19 cellular contexts compared by ENCODE assay signal in genomic region chr1:23601968-23602876, GRCh38. TPM values are rescaled to one million over a fixed set of nuclear protein-coding genes. Genes with fewer than 3 reads are reported as not detected.
DNase-seq lines count a peak whose midpoint lies in the region; ATAC-seq lines count a peak whose summit lies in the region.
"Had no signal": no experiment of that assay in that cellular context is flagged by ENCODE, and none has a peak within 500 bp of the region (broad histone marks: within the 10 kb centered on the region; RNA-seq: fewer than 3 reads in every experiment).

No MANE protein-coding gene starts in this region.

- peak overlapping the region; percentile 59 for H2AK5ac ChIP-seq in trophoblast cell (ENCODE audit: low read length)

- H2AFZ ChIP-seq in trophoblast cell (ENCODE audit: insufficient read depth, low read length, poor library complexity), result no peak overlapping the region

- peak; percentile 21 to 29 for ATAC-seq in activated naive CD4-positive, alpha-beta T cell treated with anti-CD3 and anti-CD28 coated beads, Interleukin-2, amount 50 U/mL, for 72 hours
- ATAC-seq: A549, PC-3 had no signal

- no peaks in the 10 kb centered on the region for H3K9me3 Mint-ChIP-seq in activated CD4-positive, alpha-beta T cell treated with anti-CD3 and anti-CD28 coated beads, Interleukin-2, amount 10 ng/mL, durations not matched to agents 24 days and 14 days
- H3K9me3 Mint-ChIP-seq in activated naive CD4-positive, alpha-beta T cell treated with anti-CD3 and anti-CD28 coated beads, Interleukin-2, amount 50 U/mL, for 72 hours, result no peaks in the 10 kb centered on the region

- peaks cover 17% of the 10 kb centered on the region for H3K79me1 ChIP-seq in trophoblast cell (ENCODE audit: low read length)

- no peak overlapping the region for H3K9ac ChIP-seq in trophoblast cell (ENCODE audit: low read length)

- no peak overlapping the region for H3K23ac ChIP-seq in trophoblast cell (ENCODE audit: low read length)

- H3K36me3 Mint-ChIP-seq in activated CD4-positive, alpha-beta T cell treated with anti-CD3 and anti-CD28 coated beads, Interleukin-2, amount 10 ng/mL, durations not matched to agents 24 days and 14 days (ENCODE audit: low read depth), result no peaks in the 10 kb centered on the region
- no peaks in the 10 kb centered on the region for H3K36me3 Mint-ChIP-seq in activated naive CD4-positive, alpha-beta T cell treated with anti-CD3 and anti-CD28 coated beads, Interleukin-2, amount 50 U/mL, for 72 hours

- peak overlapping the region; percentile 25 for H4K8ac ChIP-seq in trophoblast cell (ENCODE audit: low read depth, low read length)

- H2BK12ac ChIP-seq in trophoblast cell (ENCODE audit: low read length), result peak overlapping the region; percentile 63

- peak overlapping the region; percentile 72 for H3K27ac Mint-ChIP-seq in activated CD4-positive, alpha-beta T cell treated with anti-CD3 and anti-CD28 coated beads, Interleukin-2, amount 10 ng/mL, durations not matched to agents 24 days and 14 days
- H3K27ac Mint-ChIP-seq in activated naive CD4-positive, alpha-beta T cell treated with anti-CD3 and anti-CD28 coated beads, Interleukin-2, amount 50 U/mL, for 72 hours, result peak overlapping the region; percentile 22 to 81

- H3K4me3 ChIP-seq in trophoblast cell (ENCODE audit: low read depth, low read length), result no peak overlapping the region
- H3K4me3 ChIP-seq: A549, colonic mucosa, sigmoid colon had no signal

- H3K79me2 ChIP-seq in trophoblast cell (ENCODE audit: control insufficient read depth, insufficient read depth, low read length, poor library complexity), result no peaks in the 10 kb centered on the region

- H3K4me1 Mint-ChIP-seq in activated CD4-positive, alpha-beta T cell treated with anti-CD3 and anti-CD28 coated beads, Interleukin-2, amount 10 ng/mL, durations not matched to agents 24 days and 14 days, result peaks cover 53% of the 10 kb centered on the region

- intact Hi-C loops in activated CD4-positive, alpha-beta T cell treated with anti-CD3 and anti-CD28 coated beads, Interleukin-2, amount 10 ng/mL, durations not matched to agents 24 days and 14 days (cut with micrococcal nuclease), result no loop called here

- H3K9me3 ChIP-seq in KOPT-K1 (ENCODE audit: insufficient read depth, low read length, poor library complexity, severe bottlenecking) (no peaks in the 10 kb centered on the region), trophoblast cell (ENCODE audit: insufficient read depth, low read depth, low read length) (no peaks in the 10 kb centered on the region)
- H3K9me3 ChIP-seq: A549, colonic mucosa, sigmoid colon had no signal

- peak overlapping the region; percentile 28 for H2BK120ac ChIP-seq in trophoblast cell (ENCODE audit: insufficient read depth, low read length, poor library complexity)

- peak overlapping the region; percentile 67 for H3K14ac ChIP-seq in trophoblast cell (ENCODE audit: low read length)

- peak; percentile 78 for DNase-seq in activated CD4-positive, alpha-beta T cell treated with anti-CD3 and anti-CD28 coated beads, Interleukin-2, amount 10 ng/mL, durations not matched to agents 24 days and 14 days
- DNase-seq in activated CD4-positive, alpha-beta T cell treated with anti-CD3 and anti-CD28 coated beads for 4 hours, result no peak
- DNase-seq in activated naive CD4-positive, alpha-beta T cell treated with anti-CD3 and anti-CD28 coated beads, Interleukin-2, amount 50 U/mL, for 72 hours (ENCODE audit: low spot score in 2 of 2), result no peak
- DNase-seq in trophoblast cell (no peak), inferior parietal cortex (ENCODE audit: extremely low spot score) (no peak), activated gamma-delta T cell treated with Interleukin-2 at 50 U/mL for 16 hours (no peak), MV-4-11 (lab: John Stamatoyannopoulos, UW) (no peak)
- DNase-seq: activated CD8-positive, alpha-beta memory T cell treated with anti-CD3 and anti-CD28 coated beads for 24 hours; anterior cingulate cortex; Calu3; colonic mucosa; head of caudate nucleus; IMR-90; NCI-H1436; NCI-H345; PC-3; sigmoid colon had no signal

- peak overlapping the region; percentile 67 for H4K91ac ChIP-seq in trophoblast cell (ENCODE audit: low read depth, low read length)

- no peaks in the 10 kb centered on the region for H3K27me3 Mint-ChIP-seq in activated CD4-positive, alpha-beta T cell treated with anti-CD3 and anti-CD28 coated beads, Interleukin-2, amount 10 ng/mL, durations not matched to agents 24 days and 14 days

- H3K36me3 ChIP-seq in KOPT-K1 (ENCODE audit: insufficient read depth, low read length), result no peaks in the 10 kb centered on the region
- H3K36me3 ChIP-seq in trophoblast cell (ENCODE audit: control insufficient read depth in 1 of 2, insufficient read depth in 2 of 2, low read length in 2 of 2), result no peaks in the 10 kb centered on the region
- H3K36me3 ChIP-seq: colonic mucosa, sigmoid colon had no signal

- H3K4ac ChIP-seq in trophoblast cell (ENCODE audit: low read depth, low read length), result no peak overlapping the region

- H3K4me2 ChIP-seq in trophoblast cell (ENCODE audit: low read length), result no peak overlapping the region
- H3K4me2 ChIP-seq: A549 had no signal

- WGBS in trophoblast cell (ENCODE audit: extremely low coverage, insufficient coverage, insufficient read length), result no CpG with 5 or more reads among the region's 10 CpGs

- peak overlapping the region; percentile 88 for H3K27ac ChIP-seq in KOPT-K1 (ENCODE audit: low read depth, low read length, poor library complexity, severe bottlenecking)
- H3K27ac ChIP-seq in trophoblast cell (ENCODE audit: low read depth, low read length), result no peak overlapping the region
- H3K27ac ChIP-seq: colonic mucosa, sigmoid colon had no signal

- H2BK5ac ChIP-seq in trophoblast cell (ENCODE audit: low read depth, low read length, poor library complexity), result no peak overlapping the region

- no peaks in the 10 kb centered on the region for H3K27me3 ChIP-seq in trophoblast cell (ENCODE audit: insufficient read depth, low read length)
- H3K27me3 ChIP-seq: colonic mucosa, sigmoid colon had no signal

- H4K12ac ChIP-seq in trophoblast cell (ENCODE audit: low read depth, low read length), result no peak overlapping the region

- no peak overlapping the region for H3K18ac ChIP-seq in trophoblast cell (ENCODE audit: low read length)

- peak overlapping the region; percentile 51 for H3K4me3 Mint-ChIP-seq in activated CD4-positive, alpha-beta T cell treated with anti-CD3 and anti-CD28 coated beads, Interleukin-2, amount 10 ng/mL, durations not matched to agents 24 days and 14 days

- H3K4me1 ChIP-seq in trophoblast cell (ENCODE audit: control insufficient read depth in 1 of 2, insufficient read depth in 2 of 2, low read length in 2 of 2), result peaks cover 25 to 33% of the 10 kb centered on the region in 2 experiments
- H3K4me1 ChIP-seq: colonic mucosa, sigmoid colon had no signal

RNA-seq across cellular contexts. Expression of gene ID3, which starts 42.9 kb away (rescaled TPM):
- 21.2 and 23.5 TPM in 2 replicates for total RNA-seq in activated CD4-positive, alpha-beta T cell treated with anti-CD3 and anti-CD28 coated beads, Interleukin-2, amount 10 ng/mL, durations not matched to agents 24 days and 14 days
- total RNA-seq in activated naive CD4-positive, alpha-beta T cell treated with anti-CD3 and anti-CD28 coated beads, Interleukin-2, amount 50 U/mL, for 72 hours, result 100 to 1,000 TPM in 1 of 2 donors, 10 to 100 TPM in 1; 31.5 to 290 TPM
- polyA plus RNA-seq in trophoblast cell (2013), result 335 and 340 TPM in 2 replicates
